ENCODE assay signal across 22 cellular contexts in genomic region chr2:31379102-31379501, GRCh38. TPM values are rescaled to one million over a fixed set of nuclear protein-coding genes. Genes with fewer than 3 reads are reported as not detected.
DNase-seq lines count a peak whose midpoint lies in the region; ATAC-seq, FAIRE-seq and TF ChIP-seq lines count a peak whose summit lies in the region.
"Had no signal": no experiment of that assay in that cellular context is flagged by ENCODE, and none has a peak within 500 bp of the region (broad histone marks: within the 10 kb centered on the region; RNA-seq: fewer than 3 reads in every experiment).

No MANE protein-coding gene starts in this region.

- no peak for TF ChIP-seq CTCF in MCF 10A (IDR thresholded peaks at IDR 0.05; ENCODE audit: unreplicated experiment)
- TF ChIP-seq CTCF in breast epithelium (IDR thresholded peaks at IDR 0.05), result no peak
- TF ChIP-seq CTCF in bronchial epithelial cell (IDR thresholded peaks at IDR 0.05; ENCODE audit: insufficient read depth, low read length, severe bottlenecking), result no peak
- no peak for TF ChIP-seq CTCF in esophagus muscularis mucosa (IDR thresholded peaks at IDR 0.05)
- no peak for TF ChIP-seq CTCF in right lobe of liver (IDR thresholded peaks at IDR 0.05)
- no peak for TF ChIP-seq CTCF in foreskin fibroblast (IDR thresholded peaks at IDR 0.05; ENCODE audit: low read depth, low read length)

- POLR2A ChIA-PET in MCF 10A (lab: Yijun Ruan, JAX), result interaction anchor here (0.6 to 2.0 kb wide), 4 partner anchors 12 to 1561 kb away, joined by 3 to 6 read pairs (median 3); partner anchors contain the start of gene XDH

- TF ChIP-seq POLR2A in breast epithelium (IDR thresholded peaks at IDR 0.05) (no peak), esophagus muscularis mucosa (IDR thresholded peaks at IDR 0.05; ENCODE audit: low read depth) (no peak), right lobe of liver (IDR thresholded peaks at IDR 0.05) (no peak)

- peak; percentile 46 for DNase-seq in MCF 10A (ENCODE audit: unreplicated experiment)
- DNase-seq in breast epithelium (ENCODE audit: low spot score in 2 of 2), result no peak
- DNase-seq in bronchial epithelial cell (ENCODE audit: low read depth), result peak; percentile 88
- DNase-seq in esophagus muscularis mucosa (ENCODE audit: extremely low spot score), result peak; percentile 90
- no peak for DNase-seq in right lobe of liver
- no peak for DNase-seq in effector memory CD4-positive, alpha-beta T cell
- DNase-seq in G401 (ENCODE audit: low spot score), result no peak
- no peak for DNase-seq in foreskin fibroblast
- DNase-seq: DMS153, DND-41, GM23248, H7, KBM-7, MM.1S, NCI-H2029, NCI-H446, NCI-H524 treated with DMSO at 0.1 percent for 48 hours, NCI-H774, SJCRH30 had no signal

- peaks cover 15% of the 10 kb centered on the region for H3K4me1 Mint-ChIP-seq in MCF 10A (ENCODE audit: insufficient read depth, unreplicated experiment)

- no peaks in the 10 kb centered on the region for H3K27me3 Mint-ChIP-seq in MCF 10A (ENCODE audit: insufficient read depth, unreplicated experiment)

- H3K4me1 ChIP-seq in breast epithelium (no peaks in the 10 kb centered on the region), esophagus muscularis mucosa (no peaks in the 10 kb centered on the region), right lobe of liver (peaks cover 0 to 12% (median 6%) of the 10 kb centered on the region in 4 donors)
- no peaks in the 10 kb centered on the region for H3K4me1 ChIP-seq in effector memory CD4-positive, alpha-beta T cell (ENCODE audit: control insufficient read depth, insufficient read depth, low read length, poor library complexity, severe bottlenecking)
- H3K4me1 ChIP-seq: SJCRH30 had no signal

- in situ Hi-C loops in G401 (cut with HindIII; ENCODE audit: low sequenced_read_pairs), result no loop called here

- H3K36me3 Mint-ChIP-seq in MCF 10A (ENCODE audit: insufficient read depth, unreplicated experiment), result peaks cover 35% of the 10 kb centered on the region
- H3K36me3 Mint-ChIP-seq: CD4-positive, CD25-positive, alpha-beta regulatory T cell had no signal

- peak in 3 of 4 donors; percentile 6 to 18 (median 9) for ATAC-seq in right lobe of liver

- peak overlapping the region; percentile 46 for H3K27ac Mint-ChIP-seq in MCF 10A (ENCODE audit: low read depth, unreplicated experiment)
- H3K27ac Mint-ChIP-seq: CD4-positive, CD25-positive, alpha-beta regulatory T cell had no signal

- CTCF ChIA-PET in MCF 10A (lab: Yijun Ruan, JAX), result interaction anchor here (0.5 to 0.8 kb wide), 2 partner anchors 12 to 598 kb away, joined by 4 to 5 read pairs; no protein-coding TSS in a partner anchor

- H3K9me3 ChIP-seq in breast epithelium (no peaks in the 10 kb centered on the region), esophagus muscularis mucosa (no peaks in the 10 kb centered on the region), right lobe of liver (no peaks in the 10 kb centered on the region)
- H3K9me3 ChIP-seq in effector memory CD4-positive, alpha-beta T cell (ENCODE audit: control insufficient read depth, low read length), result no peaks in the 10 kb centered on the region
- H3K9me3 ChIP-seq: SJCRH30 had no signal

- H3K27me3 ChIP-seq in breast epithelium, result no peaks in the 10 kb centered on the region
- H3K27me3 ChIP-seq in bronchial epithelial cell (ENCODE audit: control insufficient read depth, insufficient read depth, low read length), result no peaks in the 10 kb centered on the region
- H3K27me3 ChIP-seq in esophagus muscularis mucosa, result peaks cover 0 to 5% (median 0%) of the 10 kb centered on the region in 4 donors
- H3K27me3 ChIP-seq in right lobe of liver, result no peaks in the 10 kb centered on the region
- no peaks in the 10 kb centered on the region for H3K27me3 ChIP-seq in effector memory CD4-positive, alpha-beta T cell (replicated peaks; ENCODE audit: control insufficient read depth, insufficient read depth, low read length, poor library complexity, severe bottlenecking)
- H3K27me3 ChIP-seq: SJCRH30 had no signal

- FAIRE-seq in bronchial epithelial cell (lab: Jason Lieb, UNC), result peak; percentile 97
- FAIRE-seq: RCC 7860 had no signal

- H3K36me3 ChIP-seq in breast epithelium (no peaks in the 10 kb centered on the region), bronchial epithelial cell (ENCODE audit: control insufficient read depth, insufficient read depth, low read length) (no peaks in the 10 kb centered on the region), esophagus muscularis mucosa (no peaks in the 10 kb centered on the region), right lobe of liver (peaks cover 0 to 34% (median 6%) of the 10 kb centered on the region in 4 donors)
- no peaks in the 10 kb centered on the region for H3K36me3 ChIP-seq in effector memory CD4-positive, alpha-beta T cell (ENCODE audit: control insufficient read depth, insufficient read depth, low read length)
- H3K36me3 ChIP-seq: SJCRH30 had no signal

- H3K4me3 ChIP-seq in breast epithelium (no peak overlapping the region), bronchial epithelial cell (ENCODE audit: low read depth, low read length) (no peak overlapping the region), esophagus muscularis mucosa (no peak overlapping the region), right lobe of liver (no peak overlapping the region), foreskin fibroblast (ENCODE audit: low read depth in 1 of 2, low read length in 2 of 2) (no peak overlapping the region)
- no peak overlapping the region for H3K4me3 ChIP-seq in effector memory CD4-positive, alpha-beta T cell (ENCODE audit: insufficient read depth, low read depth, low read length, poor library complexity, severe bottlenecking)
- H3K4me3 ChIP-seq: GM23248, SJCRH30 had no signal

- no peak for TF ChIP-seq EP300 in esophagus muscularis mucosa (IDR thresholded peaks at IDR 0.05)

- intact Hi-C loops in MCF 10A (cut with micrococcal nuclease), result no loop called here
- intact Hi-C loops in breast epithelium (cut with DNase I; ENCODE audit: low total_unique reads), result no loop called here
- intact Hi-C loops in esophagus muscularis mucosa (cut with DNase I), result no loop called here
- intact Hi-C loops in right lobe of liver (cut with DNase I), result no loop called here

- H3K27ac ChIP-seq in breast epithelium (no peak overlapping the region), esophagus muscularis mucosa (replicated peaks in 1 of 4) (no peak overlapping the region), right lobe of liver (peak overlapping the region in 2 of 3 donors; percentile 51 to 58)
- H3K27ac ChIP-seq in effector memory CD4-positive, alpha-beta T cell (ENCODE audit: insufficient read depth, low read length, poor library complexity, severe bottlenecking), result no peak overlapping the region
- H3K27ac ChIP-seq: GM23248, SJCRH30 had no signal

- H3K4me3 Mint-ChIP-seq in MCF 10A (ENCODE audit: unreplicated experiment), result no peak overlapping the region
- H3K4me3 Mint-ChIP-seq: CD4-positive, CD25-positive, alpha-beta regulatory T cell had no signal

- WGBS in esophagus muscularis mucosa, result 90% methylated on average over 6 of the region's 6 CpGs
- WGBS in right lobe of liver (ENCODE audit: insufficient coverage, low coverage, low lambda C conversion rate, missing lambda C conversion rate), result 69% methylated on average over 5 of the region's 6 CpGs

- no TSS peak for BruUV-seq in MCF 10A (replicated peaks; lab: Mats Ljungman, UMichigan)

- H3K9me3 Mint-ChIP-seq in MCF 10A (ENCODE audit: unreplicated experiment), result no peaks in the 10 kb centered on the region

RNA-seq across cellular contexts. Expression of gene XDH, which starts 35.4 kb away (rescaled TPM):
- 29.3 and 47.5 TPM in 2 replicates for total RNA-seq in MCF 10A (2022)
- 1 to 10 TPM in 2 of 3 donors, under 1 TPM in 1; 0.16 to 6.9 (median 1.3) TPM for total RNA-seq in breast epithelium
- total RNA-seq in bronchial epithelial cell, result 1.9 and 6.1 TPM in 2 replicates
- under 1 TPM in 1 of 4 donors, not detected in 3; 0.17 TPM for total RNA-seq in esophagus muscularis mucosa
- 10 to 100 TPM; 26.7 to 62.0 (median 37.8) TPM for total RNA-seq in right lobe of liver
- total RNA-seq in G401 (2014; rRNA removed; shearing (Covaris generic)), result not detected in 2 replicates
- total RNA-seq: CD4-positive, CD25-positive, alpha-beta regulatory T cell; Right ventricle myocardium inferior; SJCRH30 had no signal

Comparison
In these comparisons a context has a peak if more than half of its experiments do, and no peak if none do; other contexts are left out.
1. DNase-seq: peak in MCF 10A (single experiment), bronchial epithelial cell (single experiment) and esophagus muscularis mucosa (single experiment); none in breast epithelium (0 of 2), right lobe of liver (0 of 3), effector memory CD4-positive, alpha-beta T cell (0 of 3), G401 (single experiment) and foreskin fibroblast (0 of 2).
2. H3K27ac ChIP-seq: peak in right lobe of liver (2 of 3); none in breast epithelium (0 of 2), esophagus muscularis mucosa (0 of 4) and effector memory CD4-positive, alpha-beta T cell (single experiment).